7 cellular contexts compared by ENCODE assay signal in the genomic region with DNA sequence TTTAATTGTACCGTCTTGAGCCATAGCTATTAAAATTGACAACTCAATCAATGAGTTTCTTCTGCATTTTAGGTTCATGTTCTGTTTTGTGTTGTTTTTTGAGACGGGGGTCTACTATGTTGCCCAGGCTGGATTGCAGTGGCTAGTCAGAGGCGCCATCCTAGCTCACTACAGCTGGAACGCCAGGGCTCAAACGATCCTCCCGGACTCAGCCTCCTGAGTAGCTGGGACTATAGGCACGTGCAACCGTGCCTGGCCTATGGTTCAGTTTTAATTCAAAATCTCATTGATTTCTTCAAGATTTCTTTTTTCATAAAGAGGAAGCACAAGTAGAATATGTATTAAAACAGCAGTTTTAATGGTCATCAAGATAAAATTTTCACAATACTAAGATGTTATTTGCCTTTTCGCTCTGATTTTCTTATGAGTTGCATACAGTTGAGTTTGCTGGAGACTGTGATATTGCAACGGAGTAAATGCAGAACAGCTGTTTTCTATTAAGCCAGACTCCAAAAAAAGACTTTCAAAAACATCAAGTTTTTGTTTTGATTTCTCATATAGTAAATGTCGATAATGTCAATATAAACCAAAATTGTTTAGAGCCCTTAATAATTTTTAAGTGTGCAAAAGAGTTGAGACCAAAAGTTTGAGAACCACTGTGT. TPM values are rescaled to one million over a fixed set of nuclear protein-coding genes. Genes with fewer than 3 reads are reported as not detected.
DNase-seq lines count a peak whose midpoint lies in the region; ATAC-seq and TF ChIP-seq lines count a peak whose summit lies in the region.

No MANE protein-coding gene starts in this region.

- no peak for DNase-seq in esophagus muscularis mucosa (ENCODE audit: extremely low spot score)
- no peak for DNase-seq in gastrocnemius medialis
- DNase-seq in activated CD4-positive, CD25-positive, alpha-beta regulatory T cell (lab: John Stamatoyannopoulos, UW): no peak
- no peak for DNase-seq in ecto neural progenitor cell (ENCODE audit: low spot score)

- WGBS in esophagus muscularis mucosa: 25% methylated on average over 11 of the region's 11 CpGs

- no peak overlapping the region; the same call in 1 of the 2 replicates for H2AFZ ChIP-seq in OCI-LY3 (ENCODE audit: low read depth, low read length)

- no peaks in the 10 kb centered on the region for H3K27me3 ChIP-seq in OCI-LY3 (ENCODE audit: low read depth, low read length)
- H3K27me3 ChIP-seq in esophagus muscularis mucosa: no peaks in the 10 kb centered on the region
- H3K27me3 ChIP-seq in gastrocnemius medialis: no peaks in the 10 kb centered on the region

- H3K9ac ChIP-seq in OCI-LY3 (ENCODE audit: low read length): peak overlapping the region; percentile 66

- intact Hi-C loops in esophagus muscularis mucosa (cut with DNase I) (no loop called here), gastrocnemius medialis (cut with DNase I; ENCODE audit: low total_unique reads) (loop anchor here (1.0 to 2.0 kb wide), 2 partner anchors 32 to 294 kb away; a partner anchor contains a TSS)

- peak overlapping the region; percentile 87 for H3K4me2 ChIP-seq in OCI-LY3 (ENCODE audit: low read length)

- in situ Hi-C loops in gastrocnemius medialis (cut with MboI; ENCODE audit: low sequenced_read_pairs in 4 of 4): loop anchor here in 2 of 4 donors (25.0 kb wide), 2 partner anchors 256 to 281 kb away; a partner anchor contains a TSS

- H3K27ac ChIP-seq in OCI-LY3 (ENCODE audit: low read length) (no peak overlapping the region), esophagus muscularis mucosa (replicated peaks in 1 of 4) (no peak overlapping the region), gastrocnemius medialis (no peak overlapping the region)

- TF ChIP-seq POLR2A in esophagus muscularis mucosa (IDR thresholded peaks at IDR 0.05; ENCODE audit: low read depth): no peak
- no peak for TF ChIP-seq POLR2A in gastrocnemius medialis (IDR thresholded peaks at IDR 0.05)

- peak overlapping the region; percentile 97 for H3K4me3 ChIP-seq in GM12875 (ENCODE audit: low read depth, low read length)
- H3K4me3 ChIP-seq in OCI-LY3 (ENCODE audit: low read length): peak overlapping the region; percentile 79
- H3K4me3 ChIP-seq in esophagus muscularis mucosa: peak overlapping the region; percentile 76 to 99 (median 91)
- peak overlapping the region; percentile 67 to 96 (median 90) for H3K4me3 ChIP-seq in gastrocnemius medialis

- no peaks in the 10 kb centered on the region for H3K9me3 ChIP-seq in OCI-LY3 (ENCODE audit: insufficient read depth, low read length)
- H3K9me3 ChIP-seq in esophagus muscularis mucosa: no peaks in the 10 kb centered on the region
- no peaks in the 10 kb centered on the region for H3K9me3 ChIP-seq in gastrocnemius medialis

- H4K20me1 ChIP-seq in OCI-LY3 (ENCODE audit: insufficient read depth, low read length): peaks cover 30% of the 10 kb centered on the region

- peaks cover 48% of the 10 kb centered on the region for H3K79me2 ChIP-seq in OCI-LY3 (ENCODE audit: low read length)

- TF ChIP-seq CTCF in GM12875 (IDR thresholded peaks at IDR 0.05; ENCODE audit: borderline replicate concordance, insufficient read depth, low read depth, low read length) (no peak), OCI-LY3 (IDR thresholded peaks at IDR 0.05; ENCODE audit: low read depth, low read length) (no peak), esophagus muscularis mucosa (IDR thresholded peaks at IDR 0.05) (no peak), gastrocnemius medialis (IDR thresholded peaks at IDR 0.05 in 4 of 5, conservative IDR thresholded peaks at IDR 0.05 in 1 of 5) (no peak)

- TF ChIP-seq EP300 in esophagus muscularis mucosa (IDR thresholded peaks at IDR 0.05): no peak

- H3K4me1 ChIP-seq in OCI-LY3 (ENCODE audit: low read length) (peaks cover 26% of the 10 kb centered on the region), esophagus muscularis mucosa (peaks cover 28 to 37% (median 34%) of the 10 kb centered on the region in 4 donors), gastrocnemius medialis (peaks cover 25 to 30% of the 10 kb centered on the region in 2 donors)

- ATAC-seq in gastrocnemius medialis (no peak), GM21367 (IDR thresholded peaks at IDR 0.05; ENCODE audit: unreplicated experiment) (no peak)

- H3K36me3 ChIP-seq in OCI-LY3 (replicated peaks; ENCODE audit: low read depth, low read length) (peaks cover 6% of the 10 kb centered on the region), esophagus muscularis mucosa (peaks cover 0 to 28% (median 15%) of the 10 kb centered on the region in 4 donors), gastrocnemius medialis (peaks cover 0 to 17% of the 10 kb centered on the region in 2 donors)

RNA-seq across cellular contexts. Expression of a gene that starts 1.1 kb away (rescaled TPM):
- total RNA-seq in esophagus muscularis mucosa: 10 to 100 TPM; 14.5 to 21.0 (median 17.8) TPM
- total RNA-seq in gastrocnemius medialis: 10 to 100 TPM; 19.2 to 27.4 (median 20.7) TPM
